In genomic region chr3:97871788-97872187, GRCh38 we compare ENCODE assay signal across 10 cellular contexts. TPM values are rescaled to one million over a fixed set of nuclear protein-coding genes. Genes with fewer than 3 reads are reported as not detected.
DNase-seq lines count a peak whose midpoint lies in the region; ATAC-seq and TF ChIP-seq lines count a peak whose summit lies in the region.
"Had no signal": no experiment of that assay in that cellular context is flagged by ENCODE, and none has a peak within 500 bp of the region (broad histone marks: within the 10 kb centered on the region; RNA-seq: fewer than 3 reads in every experiment).

No MANE protein-coding gene starts in this region.

- H3K4me3 Mint-ChIP-seq in natural killer cell treated with Interleukin-12 subunit alpha and Interleukin-12 subunit beta and Interleukin-15 and Interleukin-18, amount 100 ng/mL, for 72 hours: peak overlapping the region; percentile 46
- H3K4me3 Mint-ChIP-seq: dendritic cell treated with granulocyte-macrophage colony-stimulating factor and Interleukin-4, amounts not matched to agents 40 ng/mL and 50 ng/mL, for 4 days had no signal

- no peak for ATAC-seq in natural killer cell treated with Interleukin-12 subunit alpha and Interleukin-12 subunit beta and Interleukin-15 and Interleukin-18, amount 100 ng/mL, for 72 hours
- ATAC-seq in GM21723 (IDR thresholded peaks at IDR 0.05; ENCODE audit: unreplicated experiment) (no peak), HG02973 (IDR thresholded peaks at IDR 0.05; ENCODE audit: unreplicated experiment) (no peak), HG02938 (IDR thresholded peaks at IDR 0.05; ENCODE audit: unreplicated experiment) (no peak)

- DNase-seq in AG10803 (ENCODE audit: low read depth): peak; percentile 26
- peak; percentile 71 for DNase-seq in choroid plexus epithelial cell (ENCODE audit: low read depth)
- DNase-seq in natural killer cell treated with Interleukin-12 subunit alpha and Interleukin-12 subunit beta and Interleukin-15 and Interleukin-18, amount 100 ng/mL, for 72 hours (ENCODE audit: low spot score): no peak
- no peak for DNase-seq in GM19240 (ENCODE audit: insufficient read length, low spot score)
- DNase-seq: Caco-2 had no signal

- H3K27ac Mint-ChIP-seq in natural killer cell treated with Interleukin-12 subunit alpha and Interleukin-12 subunit beta and Interleukin-15 and Interleukin-18, amount 100 ng/mL, for 72 hours: peak overlapping the region; percentile 51 to 67
- H3K27ac Mint-ChIP-seq: dendritic cell treated with granulocyte-macrophage colony-stimulating factor and Interleukin-4, amounts not matched to agents 40 ng/mL and 50 ng/mL, for 4 days had no signal

- peaks cover 7 to 8% of the 10 kb centered on the region in 2 donors for H3K4me1 Mint-ChIP-seq in natural killer cell treated with Interleukin-12 subunit alpha and Interleukin-12 subunit beta and Interleukin-15 and Interleukin-18, amount 100 ng/mL, for 72 hours (ENCODE audit: low read depth in 2 of 2)

- TF ChIP-seq CTCF in AG10803 (conservative IDR thresholded peaks at IDR 0.05; ENCODE audit: low read length): no peak
- TF ChIP-seq CTCF in choroid plexus epithelial cell (conservative IDR thresholded peaks at IDR 0.05; ENCODE audit: low read depth, low read length): no peak

- H3K36me3 Mint-ChIP-seq in natural killer cell treated with Interleukin-12 subunit alpha and Interleukin-12 subunit beta and Interleukin-15 and Interleukin-18, amount 100 ng/mL, for 72 hours: no peaks in the 10 kb centered on the region

- H3K27me3 Mint-ChIP-seq in natural killer cell treated with Interleukin-12 subunit alpha and Interleukin-12 subunit beta and Interleukin-15 and Interleukin-18, amount 100 ng/mL, for 72 hours: peaks cover 8 to 22% of the 10 kb centered on the region in 2 donors
- H3K27me3 Mint-ChIP-seq: dendritic cell treated with granulocyte-macrophage colony-stimulating factor and Interleukin-4, amounts not matched to agents 40 ng/mL and 50 ng/mL, for 4 days had no signal

- no peaks in the 10 kb centered on the region for H3K9me3 Mint-ChIP-seq in natural killer cell treated with Interleukin-12 subunit alpha and Interleukin-12 subunit beta and Interleukin-15 and Interleukin-18, amount 100 ng/mL, for 72 hours

- H3K4me3 ChIP-seq in AG10803 (ENCODE audit: low read length) (peak overlapping the region; percentile 7), choroid plexus epithelial cell (ENCODE audit: low read depth, low read length) (peak overlapping the region; percentile 17)

TF ChIP-seq in PFSK-1, 5 proteins besides CTCF, POLR2A, EP300 and RAD21:
- TF ChIP-seq, protein P1, sequence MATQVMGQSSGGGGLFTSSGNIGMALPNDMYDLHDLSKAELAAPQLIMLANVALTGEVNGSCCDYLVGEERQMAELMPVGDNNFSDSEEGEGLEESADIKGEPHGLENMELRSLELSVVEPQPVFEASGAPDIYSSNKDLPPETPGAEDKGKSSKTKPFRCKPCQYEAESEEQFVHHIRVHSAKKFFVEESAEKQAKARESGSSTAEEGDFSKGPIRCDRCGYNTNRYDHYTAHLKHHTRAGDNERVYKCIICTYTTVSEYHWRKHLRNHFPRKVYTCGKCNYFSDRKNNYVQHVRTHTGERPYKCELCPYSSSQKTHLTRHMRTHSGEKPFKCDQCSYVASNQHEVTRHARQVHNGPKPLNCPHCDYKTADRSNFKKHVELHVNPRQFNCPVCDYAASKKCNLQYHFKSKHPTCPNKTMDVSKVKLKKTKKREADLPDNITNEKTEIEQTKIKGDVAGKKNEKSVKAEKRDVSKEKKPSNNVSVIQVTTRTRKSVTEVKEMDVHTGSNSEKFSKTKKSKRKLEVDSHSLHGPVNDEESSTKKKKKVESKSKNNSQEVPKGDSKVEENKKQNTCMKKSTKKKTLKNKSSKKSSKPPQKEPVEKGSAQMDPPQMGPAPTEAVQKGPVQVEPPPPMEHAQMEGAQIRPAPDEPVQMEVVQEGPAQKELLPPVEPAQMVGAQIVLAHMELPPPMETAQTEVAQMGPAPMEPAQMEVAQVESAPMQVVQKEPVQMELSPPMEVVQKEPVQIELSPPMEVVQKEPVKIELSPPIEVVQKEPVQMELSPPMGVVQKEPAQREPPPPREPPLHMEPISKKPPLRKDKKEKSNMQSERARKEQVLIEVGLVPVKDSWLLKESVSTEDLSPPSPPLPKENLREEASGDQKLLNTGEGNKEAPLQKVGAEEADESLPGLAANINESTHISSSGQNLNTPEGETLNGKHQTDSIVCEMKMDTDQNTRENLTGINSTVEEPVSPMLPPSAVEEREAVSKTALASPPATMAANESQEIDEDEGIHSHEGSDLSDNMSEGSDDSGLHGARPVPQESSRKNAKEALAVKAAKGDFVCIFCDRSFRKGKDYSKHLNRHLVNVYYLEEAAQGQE (IDR thresholded peaks at IDR 0.05; ENCODE audit: insufficient read depth in 1 of 2, low read depth in 2 of 2, low read length in 2 of 2): peak; percentile 40 to 86; a peak in 2 of 4 replicates
- TF ChIP-seq FOXP2 (optimal IDR thresholded peaks at IDR 0.05; ENCODE audit: borderline replicate concordance, extremely low read depth, extremely low read length, insufficient read depth) (no peak), TAF1 (IDR thresholded peaks at IDR 0.05; ENCODE audit: borderline replicate concordance, insufficient read depth, low read length) (no peak), POLR2AphosphoS5 (IDR thresholded peaks at IDR 0.05; ENCODE audit: low read depth, low read length) (no peak), SIN3A (IDR thresholded peaks at IDR 0.05; ENCODE audit: borderline replicate concordance, insufficient read depth, low read length) (no peak)

RNA-seq across cellular contexts. Expression of gene CRYBG3, which starts 50.0 kb away (rescaled TPM):
- 2.3 TPM for polyA plus RNA-seq in PFSK-1 (2012; ENCODE audit: insufficient read length, low read depth)
- 1 to 10 TPM; 1.1 TPM for total RNA-seq in natural killer cell treated with Interleukin-12 subunit alpha and Interleukin-12 subunit beta and Interleukin-15 and Interleukin-18, amount 100 ng/mL, for 72 hours

Comparison
In these comparisons a context has a peak if more than half of its experiments do, and no peak if none do; other contexts are left out.
1. DNase-seq: peak in AG10803 (single experiment) and choroid plexus epithelial cell (single experiment); none in natural killer cell treated with Interleukin-12 subunit alpha and Interleukin-12 subunit beta and Interleukin-15 and Interleukin-18, amount 100 ng/mL, for 72 hours (single experiment) and GM19240 (single experiment).